Comparison of ENCODE assay signal across 31 cellular contexts in genomic region chr7:20577362-20578069, GRCh38. TPM values are rescaled to one million over a fixed set of nuclear protein-coding genes. Genes with fewer than 3 reads are reported as not detected.
DNase-seq lines count a peak whose midpoint lies in the region; ATAC-seq, FAIRE-seq and TF ChIP-seq lines count a peak whose summit lies in the region.
"Had no signal": no experiment of that assay in that cellular context is flagged by ENCODE, and none has a peak within 500 bp of the region (broad histone marks: within the 10 kb centered on the region; RNA-seq: fewer than 3 reads in every experiment).

No MANE protein-coding gene starts in this region.

- no peak for FAIRE-seq in H54 (lab: Jason Lieb, UNC)
- FAIRE-seq: A549, colon, GM12891, HepG2 had no signal

- no peak for ATAC-seq in GM21717 (IDR thresholded peaks at IDR 0.05; ENCODE audit: unreplicated experiment)
- no peak for ATAC-seq in natural killer cell treated with Interleukin-12 subunit alpha and Interleukin-12 subunit beta and Interleukin-15 and Interleukin-18, amount 100 ng/mL, for 72 hours
- ATAC-seq: A549; activated T-cell treated with anti-CD3 and anti-CD28 coated beads, Interleukin-2, amount 50 U/mL, for 4 hours; HepG2; T-helper 17 cell had no signal

- no peaks in the 10 kb centered on the region for H3K27me3 ChIP-seq in ACC112 (ENCODE audit: insufficient read depth, low read length)
- no peaks in the 10 kb centered on the region for H3K27me3 ChIP-seq in Loucy (ENCODE audit: insufficient read depth, low read length, poor library complexity, severe bottlenecking)
- H3K27me3 ChIP-seq: adrenal gland, breast epithelium, esophagus squamous epithelium, Peyer's patch, SJSA1, vagina had no signal

- no peak overlapping the region for H3K9ac ChIP-seq in Loucy (ENCODE audit: low read depth, low read length, poor library complexity, severe bottlenecking)

- no peaks in the 10 kb centered on the region for H3K9me2 ChIP-seq in Loucy (replicated peaks; ENCODE audit: low read depth, low read length)

- no peak for TF ChIP-seq CTCF in Loucy (conservative IDR thresholded peaks at IDR 0.05; ENCODE audit: low read length)

- DNase-seq in amniotic epithelial cell (ENCODE audit: low read depth): peak; percentile 76
- DNase-seq in iris pigment epithelial cell (ENCODE audit: low read depth): peak; percentile 10
- DNase-seq in ecto neural progenitor cell (ENCODE audit: low spot score): no peak
- DNase-seq in H54 (ENCODE audit: insufficient read length, low spot score): no peak
- DNase-seq in natural killer cell treated with Interleukin-12 subunit alpha and Interleukin-12 subunit beta and Interleukin-15 and Interleukin-18, amount 100 ng/mL, for 72 hours (ENCODE audit: low spot score): no peak
- DNase-seq: activated CD4-positive, alpha-beta T cell treated with anti-CD3 and anti-CD28 coated beads for 48 hours; activated naive CD4-positive, alpha-beta T cell; activated T-cell treated with anti-CD3 and anti-CD28 coated beads, Interleukin-2, amount 50 U/mL, for 4 hours; adrenal gland; DND-41; endodermal cell; esophagus squamous epithelium; mesendoderm; naive B cell; NCI-H2081; Peyer's patch; right cardiac atrium; T-helper 17 cell had no signal

- H2AFZ ChIP-seq in ACC112 (ENCODE audit: low read length, unreplicated experiment) (peak overlapping the region; percentile 78), Loucy (ENCODE audit: low read length) (peak overlapping the region; percentile 18; the same call in 1 of the 2 replicates)

- H3K9me3 Mint-ChIP-seq in natural killer cell treated with Interleukin-12 subunit alpha and Interleukin-12 subunit beta and Interleukin-15 and Interleukin-18, amount 100 ng/mL, for 72 hours: no peaks in the 10 kb centered on the region
- H3K9me3 Mint-ChIP-seq: activated T-cell treated with anti-CD3 and anti-CD28 coated beads, Interleukin-2, amount 50 U/mL, for 4 hours; endodermal cell; stimulated activated naive CD8-positive, alpha-beta T cell treated with anti-CD3 and anti-CD28 coated beads, Interleukin-15, Interleukin-2, amounts not matched to agents 100 ng/mL and 50 ng/mL, for 24 hours had no signal

- no peaks in the 10 kb centered on the region for H3K36me3 ChIP-seq in ACC112 (ENCODE audit: insufficient read depth, low read length)
- no peaks in the 10 kb centered on the region for H3K36me3 ChIP-seq in Loucy (ENCODE audit: insufficient read depth, low read length)
- H3K36me3 ChIP-seq: adrenal gland, breast epithelium, esophagus squamous epithelium, HAP-1, Peyer's patch, SJSA1, vagina had no signal

- no peaks in the 10 kb centered on the region for H3K36me3 Mint-ChIP-seq in natural killer cell treated with Interleukin-12 subunit alpha and Interleukin-12 subunit beta and Interleukin-15 and Interleukin-18, amount 100 ng/mL, for 72 hours
- H3K36me3 Mint-ChIP-seq: naive B cell had no signal

- H3K9me3 ChIP-seq in Loucy (ENCODE audit: insufficient read depth, low read depth, low read length): no peaks in the 10 kb centered on the region
- H3K9me3 ChIP-seq: A549, adrenal gland, breast epithelium, esophagus squamous epithelium, HAP-1, Peyer's patch, SJSA1, vagina had no signal

- no peak overlapping the region for H3K4me2 ChIP-seq in Loucy (ENCODE audit: low read depth, low read length, poor library complexity, severe bottlenecking)
- H3K4me2 ChIP-seq: A549 had no signal

- no peak for TF ChIP-seq POLR2A in H54 (IDR thresholded peaks at IDR 0.05; ENCODE audit: low read depth, low read length)

- no peak overlapping the region for H3K4me3 Mint-ChIP-seq in natural killer cell treated with Interleukin-12 subunit alpha and Interleukin-12 subunit beta and Interleukin-15 and Interleukin-18, amount 100 ng/mL, for 72 hours
- H3K4me3 Mint-ChIP-seq: activated T-cell treated with anti-CD3 and anti-CD28 coated beads, Interleukin-2, amount 50 U/mL, for 4 hours; endodermal cell; naive B cell; stimulated activated naive CD8-positive, alpha-beta T cell treated with anti-CD3 and anti-CD28 coated beads, Interleukin-15, Interleukin-2, amounts not matched to agents 100 ng/mL and 50 ng/mL, for 24 hours; T-helper 17 cell had no signal

- no peak overlapping the region for H3K27ac ChIP-seq in ACC112 (ENCODE audit: low read depth, low read length)
- H3K27ac ChIP-seq: A549, adrenal gland, breast epithelium, esophagus squamous epithelium, Peyer's patch, SJSA1, vagina had no signal

- H3K27ac Mint-ChIP-seq in natural killer cell treated with Interleukin-12 subunit alpha and Interleukin-12 subunit beta and Interleukin-15 and Interleukin-18, amount 100 ng/mL, for 72 hours: no peak overlapping the region
- H3K27ac Mint-ChIP-seq: endodermal cell; stimulated activated naive CD8-positive, alpha-beta T cell treated with anti-CD3 and anti-CD28 coated beads, Interleukin-15, Interleukin-2, amounts not matched to agents 100 ng/mL and 50 ng/mL, for 24 hours; T-helper 17 cell had no signal

- no peaks in the 10 kb centered on the region for H3K79me2 ChIP-seq in ACC112 (ENCODE audit: control insufficient read depth, insufficient read depth, low read length, unreplicated experiment)
- no peaks in the 10 kb centered on the region for H3K79me2 ChIP-seq in Loucy (ENCODE audit: insufficient read depth, low read length)

- H3K27me3 Mint-ChIP-seq in natural killer cell treated with Interleukin-12 subunit alpha and Interleukin-12 subunit beta and Interleukin-15 and Interleukin-18, amount 100 ng/mL, for 72 hours: peaks cover 0 to 9% of the 10 kb centered on the region in 2 donors
- H3K27me3 Mint-ChIP-seq: T-helper 17 cell had no signal

- H3K4me1 ChIP-seq in ACC112 (ENCODE audit: control insufficient read depth, insufficient read depth, low read length, unreplicated experiment) (no peaks in the 10 kb centered on the region), Loucy (ENCODE audit: insufficient read depth, low read length, poor library complexity, severe bottlenecking) (peaks cover 4% of the 10 kb centered on the region)
- H3K4me1 ChIP-seq: A549, breast epithelium, esophagus squamous epithelium, HAP-1, Peyer's patch, SJSA1, vagina had no signal

- H3K4me3 ChIP-seq in ACC112 (ENCODE audit: low read depth, low read length): peak overlapping the region; percentile 15; the same call in 1 of the 2 replicates
- H3K4me3 ChIP-seq in Loucy (ENCODE audit: low read length, poor library complexity, severe bottlenecking): no peak overlapping the region
- H3K4me3 ChIP-seq: A549, adrenal gland, breast epithelium, esophagus squamous epithelium, HAP-1, Peyer's patch, SJSA1, vagina had no signal

- no peaks in the 10 kb centered on the region for H3F3A ChIP-seq in Loucy (ENCODE audit: low read depth)

- no peaks in the 10 kb centered on the region for H3K4me1 Mint-ChIP-seq in natural killer cell treated with Interleukin-12 subunit alpha and Interleukin-12 subunit beta and Interleukin-15 and Interleukin-18, amount 100 ng/mL, for 72 hours (ENCODE audit: low read depth in 2 of 2)
- H3K4me1 Mint-ChIP-seq: endodermal cell, T-helper 17 cell had no signal

- H4K20me1 ChIP-seq in Loucy (ENCODE audit: insufficient read depth, low read length, poor library complexity, severe bottlenecking): no peaks in the 10 kb centered on the region

RNA-seq across cellular contexts. Expression of gene ABCB5, which starts 38.0 kb away (rescaled TPM):
- not detected for total RNA-seq in natural killer cell treated with Interleukin-12 subunit alpha and Interleukin-12 subunit beta and Interleukin-15 and Interleukin-18, amount 100 ng/mL, for 72 hours
- total RNA-seq: activated CD8-positive, alpha-beta memory T cell treated with anti-CD3 and anti-CD28 coated beads for 36 hours; activated T-cell treated with anti-CD3 and anti-CD28 coated beads, Interleukin-2, amount 50 U/mL, for 4 hours; adrenal gland; endodermal cell; HepG2; right cardiac atrium; SJSA1; T-helper 17 cell had no signal

Comparison
In these comparisons a context has a peak if more than half of its experiments do, and no peak if none do; other contexts are left out.
1. DNase-seq: peak in amniotic epithelial cell (single experiment) and iris pigment epithelial cell (single experiment); none in ecto neural progenitor cell (single experiment), H54 (single experiment) and natural killer cell treated with Interleukin-12 subunit alpha and Interleukin-12 subunit beta and Interleukin-15 and Interleukin-18, amount 100 ng/mL, for 72 hours (single experiment).